15 cellular contexts compared by ENCODE assay signal in the genomic region with DNA sequence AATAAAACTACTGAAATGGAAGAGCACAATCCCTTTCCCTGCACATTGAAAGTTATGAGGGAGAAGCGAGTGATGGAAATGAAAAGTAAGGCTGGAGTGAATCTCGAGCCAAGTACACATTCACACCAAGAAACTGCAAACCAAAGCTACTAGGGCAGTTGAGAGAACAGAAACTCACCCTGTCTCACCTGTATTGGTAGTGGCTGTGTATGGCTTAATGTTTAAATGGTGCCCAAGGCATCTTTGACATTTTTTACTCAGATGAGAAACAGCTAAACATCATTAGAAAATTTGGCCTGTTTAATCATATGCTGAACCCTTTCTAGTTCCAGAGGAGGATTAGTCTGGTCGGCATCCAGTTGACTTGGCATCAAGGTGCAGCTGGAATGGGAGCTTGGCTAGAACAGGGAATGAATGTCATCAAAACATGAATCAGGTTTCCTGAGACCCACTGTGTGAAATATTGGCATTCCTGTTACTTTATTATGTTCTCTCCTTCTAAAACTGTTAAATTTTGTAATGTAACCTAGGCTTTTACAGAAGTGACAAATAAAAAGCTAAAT.
A peak's percentile ranks its signal among the peaks of the same experiment; 100 is the strongest.
DNase-seq lines count a peak whose midpoint lies in the region; ATAC-seq, FAIRE-seq and TF ChIP-seq lines count a peak whose summit lies in the region.
"Had no signal": no experiment of that assay in that cellular context is flagged by ENCODE, and none has a peak within 500 bp of the region (broad histone marks: within the 10 kb centered on the region; RNA-seq: fewer than 3 reads in every experiment).

No MANE protein-coding gene starts in this region.

- H3K79me2 ChIP-seq in KMS-11 (ENCODE audit: insufficient read depth, low read depth) = no peaks in the 10 kb centered on the region

- peak overlapping the region; percentile 22 for H3K4me2 ChIP-seq in KMS-11

- H3K27me3 ChIP-seq in KMS-11 (ENCODE audit: insufficient read depth, low read depth) (no peaks in the 10 kb centered on the region), BE2C (no peaks in the 10 kb centered on the region)
- H3K27me3 ChIP-seq: cardiac muscle cell, heart left ventricle had no signal

- FAIRE-seq in GM12891 (lab: Jason Lieb, UNC) = peak; percentile 16

- H3K9me3 ChIP-seq in BE2C = no peaks in the 10 kb centered on the region
- H3K9me3 ChIP-seq: heart left ventricle had no signal

- ATAC-seq in GM19463 (IDR thresholded peaks at IDR 0.05; ENCODE audit: unreplicated experiment) = peak; percentile 82
- ATAC-seq in HG02852 (IDR thresholded peaks at IDR 0.05; ENCODE audit: unreplicated experiment) = peak; percentile 67
- ATAC-seq: heart left ventricle; stimulated activated effector memory CD8-positive, alpha-beta T cell treated with anti-CD3 and anti-CD28 coated beads, Interleukin-12 subunit alpha, Interleukin-12 subunit beta, amount 100 ng/mL, for 72 hours had no signal

- TF ChIP-seq POLR2A in GM12891 (IDR thresholded peaks at IDR 0.05; ENCODE audit: low read depth, low read length) = no peak

- TF ChIP-seq CTCF in KMS-11 (conservative IDR thresholded peaks at IDR 0.05; ENCODE audit: low read depth, low read length) (no peak), BE2C (IDR thresholded peaks at IDR 0.05; ENCODE audit: low read depth, low read length) (no peak)

- H3K9ac ChIP-seq in KMS-11 = no peak overlapping the region

- DNase-seq in GM12891 (ENCODE audit: insufficient read length, low spot score) (no peak), Ammon's horn (ENCODE audit: low spot score) (no peak), BE2C (no peak), HuH-7.5 (ENCODE audit: low spot score) (no peak), NCI-H1417 (lab: John Stamatoyannopoulos, UW) (no peak)
- DNase-seq: activated CD8-positive, alpha-beta memory T cell treated with anti-CD3 and anti-CD28 coated beads for 24 hours; activated naive CD4-positive, alpha-beta T cell treated with anti-CD3 and anti-CD28 coated beads for 36 hours; heart left ventricle; naive B cell; NCI-H2171 had no signal

- H2AFZ ChIP-seq in KMS-11 (ENCODE audit: low read depth) = peak overlapping the region; percentile 53; the same call in 1 of the 2 replicates

- H3K4me1 ChIP-seq in KMS-11 (ENCODE audit: low read depth, poor library complexity, severe bottlenecking) = peaks cover 8% of the 10 kb centered on the region
- H3K4me1 ChIP-seq in BE2C = no peaks in the 10 kb centered on the region

- H3K4me3 ChIP-seq in KMS-11 (IDR thresholded peaks at IDR 0.05; ENCODE audit: insufficient read depth, low read depth, low read length) (no peak overlapping the region), BE2C (ENCODE audit: low read depth, low read length) (no peak overlapping the region)
- H3K4me3 ChIP-seq: cardiac muscle cell, heart left ventricle had no signal

- H3K36me3 ChIP-seq in KMS-11 (ENCODE audit: insufficient read depth) = no peaks in the 10 kb centered on the region
- no peaks in the 10 kb centered on the region for H3K36me3 ChIP-seq in BE2C
- H3K36me3 ChIP-seq: cardiac muscle cell, heart left ventricle had no signal

- H3K27ac ChIP-seq in KMS-11 = peak overlapping the region; percentile 21; the same call in 1 of the 2 replicates
- H3K27ac ChIP-seq: cardiac muscle cell, heart left ventricle had no signal

- H4K20me1 ChIP-seq in KMS-11 (ENCODE audit: insufficient read depth) = no peaks in the 10 kb centered on the region

TF ChIP-seq in GM12891, 5 proteins besides CTCF, POLR2A, EP300 and RAD21:
- TF ChIP-seq POU2F2 (IDR thresholded peaks at IDR 0.05; ENCODE audit: low read depth, low read length) = no peak
- no peak for TF ChIP-seq PAX5 (IDR thresholded peaks at IDR 0.05; ENCODE audit: insufficient read depth, low read length, severe bottlenecking)
- TF ChIP-seq POLR2AphosphoS5 (IDR thresholded peaks at IDR 0.05; ENCODE audit: low read depth, low read length) = no peak
- no peak for TF ChIP-seq SPI1 (IDR thresholded peaks at IDR 0.05; ENCODE audit: low read depth, low read length)
- no peak for TF ChIP-seq TAF1 (IDR thresholded peaks at IDR 0.05; ENCODE audit: low read depth, low read length)
